ENCODE assay signal across 8 cellular contexts in the genomic region with DNA sequence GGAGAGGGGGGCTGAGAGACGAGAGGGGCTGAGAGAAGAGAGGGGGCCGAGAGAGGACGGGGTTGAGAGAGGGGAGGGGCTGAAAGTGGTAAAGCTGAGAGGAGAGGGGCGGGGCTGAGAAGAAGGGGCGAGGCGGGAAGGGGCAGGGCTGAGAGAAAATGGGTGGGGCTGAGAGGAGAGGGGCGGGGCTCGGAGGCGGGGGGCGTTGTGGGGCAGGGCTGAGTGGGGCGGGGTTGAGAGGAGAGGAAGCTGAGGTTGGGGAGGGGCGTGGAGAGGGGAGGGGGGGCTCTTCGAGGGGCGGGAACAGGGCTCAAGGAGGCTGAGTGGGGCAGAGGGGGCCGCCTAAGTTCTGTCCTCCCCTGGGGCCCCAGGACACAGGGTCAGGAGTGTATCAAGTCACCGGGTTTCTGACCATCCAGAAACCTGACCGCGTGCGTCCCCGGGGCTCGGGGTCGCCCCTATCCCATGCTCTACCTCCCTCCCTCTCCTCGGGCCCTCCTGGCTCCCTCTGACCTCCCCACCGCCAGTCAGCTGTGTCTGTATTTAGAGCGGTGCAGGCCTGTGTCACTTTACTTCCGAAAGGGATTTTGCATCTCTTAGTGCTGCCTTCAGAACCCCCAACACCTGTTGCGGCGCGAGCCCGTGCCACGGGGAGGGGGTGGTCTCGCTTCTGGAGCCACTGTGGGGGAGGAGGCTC. TPM values are rescaled to one million over a fixed set of nuclear protein-coding genes. Genes with fewer than 3 reads are reported as not detected.
DNase-seq lines count a peak whose midpoint lies in the region; ATAC-seq, FAIRE-seq and TF ChIP-seq lines count a peak whose summit lies in the region.

No MANE protein-coding gene starts in this region.

- CTCF ChIA-PET in activated B cell treated with CpG ODN at 0.5 μM for 24 hours (lab: Charles Lee) (no interaction called here), H1 (lab: Charles Lee; ENCODE audit: partially characterized antibody) (interaction anchor here (0.6 to 7.1 kb wide), 18 partner anchors 9 to 878 kb away, joined by 3 to 34 read pairs (median 6); no protein-coding TSS in a partner anchor)

- H3K4me1 ChIP-seq in H1 (replicated peaks in 1 of 4; ENCODE audit: control insufficient read depth in 3 of 4, insufficient read depth in 4 of 4, low read length in 3 of 4) (peaks cover 0 to 9% (median 4%) of the 10 kb centered on the region in 4 experiments; a peak in 5 of 7 replicates), psoas muscle (no peaks in the 10 kb centered on the region), esophagus muscularis mucosa (peaks cover 0 to 18% (median 17%) of the 10 kb centered on the region in 4 donors)

- peaks cover 0 to 7% of the 10 kb centered on the region in 2 experiments for H4K20me1 ChIP-seq in H1 (replicated peaks in 1 of 2; ENCODE audit: control insufficient read depth in 1 of 2, insufficient read depth in 2 of 2, low read length in 2 of 2)

- peak overlapping the region; percentile 94; the same call in 1 of the 2 replicates for H2AFZ ChIP-seq in H1 (ENCODE audit: low read length)

- POLR2A ChIA-PET in activated B cell treated with CpG ODN at 0.5 μM for 24 hours (lab: Charles Lee) (no interaction called here), H1 (lab: Charles Lee; ENCODE audit: partially characterized antibody) (interaction anchor here (0.7 to 2.9 kb wide), 6 partner anchors 9 to 63 kb away, joined by 3 to 15 read pairs (median 6); a partner anchor contains a TSS)

- no peaks in the 10 kb centered on the region for H3K79me1 ChIP-seq in H1 (ENCODE audit: low read depth, low read length)

- ATAC-seq in activated B cell treated with CpG ODN at 0.5 μM for 24 hours (ENCODE audit: low read depth) (peak; percentile 77), psoas muscle (peak; percentile 43 to 73 (median 60)), GM18519 (IDR thresholded peaks at IDR 0.05; ENCODE audit: low FRiP score, unreplicated experiment) (no peak), HG03196 (IDR thresholded peaks at IDR 0.05; ENCODE audit: unreplicated experiment) (no peak)

- H3K9ac ChIP-seq in H1 (replicated peaks in 1 of 4; ENCODE audit: extremely low read depth in 1 of 4, low read depth in 3 of 4, low read length in 3 of 4), result no peak overlapping the region; a peak in 1 of 7 replicates

- no peak overlapping the region for H2BK20ac ChIP-seq in H1 (ENCODE audit: low read length)

- H3K79me2 ChIP-seq in H1 (ENCODE audit: control insufficient read depth in 1 of 2, insufficient read depth in 2 of 2, low read length in 2 of 2), result no peaks in the 10 kb centered on the region

- H3K4me2 ChIP-seq in H1 (ENCODE audit: insufficient read depth in 1 of 2, low read depth in 2 of 2, low read length in 2 of 2), result peak overlapping the region; percentile 74 to 88

- H3K27ac ChIP-seq in H1 (ENCODE audit: low read depth, low read length) (no peak overlapping the region), psoas muscle (no peak overlapping the region), esophagus muscularis mucosa (replicated peaks in 1 of 4) (no peak overlapping the region)

- no peak for FAIRE-seq in H1 (lab: Jason Lieb, UNC)

- TF ChIP-seq CTCF in activated B cell treated with CpG ODN at 0.5 μM for 24 hours (IDR thresholded peaks at IDR 0.05) (no peak), H1 (IDR thresholded peaks at IDR 0.05; ENCODE audit: control extremely low read depth in 1 of 3, insufficient read depth in 1 of 3, low read depth in 1 of 3, low read length in 3 of 3) (0 out of 4 replicates have a peak, but pooled peaks of 1 of the 3 experiments have one; percentile 0), psoas muscle (IDR thresholded peaks at IDR 0.05) (no peak), esophagus muscularis mucosa (IDR thresholded peaks at IDR 0.05) (no peak)

- no peak overlapping the region for H2AK5ac ChIP-seq in H1 (ENCODE audit: low read depth, low read length)

- TF ChIP-seq EP300 in H1 (IDR thresholded peaks at IDR 0.05; ENCODE audit: borderline replicate concordance in 1 of 2, low read depth in 2 of 2, low read length in 2 of 2), result no peak
- no peak for TF ChIP-seq EP300 in esophagus muscularis mucosa (IDR thresholded peaks at IDR 0.05)

- peaks cover 14% of the 10 kb centered on the region for H3K4me1 Mint-ChIP-seq in activated B cell treated with CpG ODN at 0.5 μM for 24 hours

- no peak overlapping the region for H2BK15ac ChIP-seq in H1 (ENCODE audit: low read length)

- no peaks in the 10 kb centered on the region for H3K27me3 ChIP-seq in MG63
- H3K27me3 ChIP-seq in H1 (replicated peaks in 1 of 4; ENCODE audit: control insufficient read depth in 3 of 4, extremely low read depth in 1 of 4, insufficient read depth in 3 of 4, low read length in 3 of 4), result peaks cover 3 to 9% (median 8%) of the 10 kb centered on the region in 4 experiments; a peak in 6 of 7 replicates
- H3K27me3 ChIP-seq in psoas muscle (ENCODE audit: insufficient read depth in 3 of 3, low read length in 2 of 3), result peaks cover 0 to 43% (median 10%) of the 10 kb centered on the region in 3 donors
- peaks cover 0 to 93% (median 35%) of the 10 kb centered on the region in 4 donors for H3K27me3 ChIP-seq in esophagus muscularis mucosa

- no peak overlapping the region for H4K8ac ChIP-seq in H1 (ENCODE audit: extremely low read depth, insufficient read depth, low read length)

- H3K27me3 Mint-ChIP-seq in activated B cell treated with CpG ODN at 0.5 μM for 24 hours, result peaks cover 24% of the 10 kb centered on the region

- H3K36me3 ChIP-seq in MG63 (no peaks in the 10 kb centered on the region), H1 (ENCODE audit: control insufficient read depth in 2 of 4, insufficient read depth in 4 of 4, low read length in 3 of 4) (no peaks in the 10 kb centered on the region), psoas muscle (ENCODE audit: insufficient read depth in 1 of 2, low read depth in 1 of 2) (no peaks in the 10 kb centered on the region), esophagus muscularis mucosa (no peaks in the 10 kb centered on the region)

- no peaks in the 10 kb centered on the region for H3K9me3 Mint-ChIP-seq in activated B cell treated with CpG ODN at 0.5 μM for 24 hours

- H3K23ac ChIP-seq in H1 (ENCODE audit: insufficient read length), result no peak overlapping the region

- peak overlapping the region; percentile 63 for H3K4me3 Mint-ChIP-seq in activated B cell treated with CpG ODN at 0.5 μM for 24 hours

- no peak overlapping the region for H2BK5ac ChIP-seq in H1 (ENCODE audit: low read depth, low read length)

- H4K91ac ChIP-seq in H1 (replicated peaks; ENCODE audit: insufficient read length, low read length), result no peak overlapping the region

- no peaks in the 10 kb centered on the region for H3K36me3 Mint-ChIP-seq in activated B cell treated with CpG ODN at 0.5 μM for 24 hours (ENCODE audit: low read depth)

- DNase-seq in EL, result peak; percentile 57
- DNase-seq in MG63, result peak; percentile 54
- DNase-seq in activated B cell treated with CpG ODN at 0.5 μM for 24 hours, result no peak
- DNase-seq in H1 (ENCODE audit: low read depth in 1 of 2, low spot score in 2 of 2), result peak in 1 of 2 experiments; percentile 91
- DNase-seq in psoas muscle, result no peak
- no peak for DNase-seq in esophagus muscularis mucosa (ENCODE audit: extremely low spot score)

- TF ChIP-seq RAD21 in H1 (IDR thresholded peaks at IDR 0.05 in 1 of 2, conservative IDR thresholded peaks at IDR 0.05 in 1 of 2; ENCODE audit: low read depth in 2 of 2, low read length in 2 of 2), result no peak

- no peak overlapping the region for H3K4ac ChIP-seq in H1 (replicated peaks; ENCODE audit: insufficient read length, low read depth, low read length)

- H3K18ac ChIP-seq in H1 (ENCODE audit: extremely low read depth, low read length), result peak overlapping the region; percentile 78

- H3K56ac ChIP-seq in H1 (replicated peaks; ENCODE audit: insufficient read length, low read depth, low read length), result peak overlapping the region; percentile 57

- intact Hi-C loops in activated B cell treated with CpG ODN at 0.5 μM for 24 hours (cut with micrococcal nuclease), result no loop called here
- intact Hi-C loops in psoas muscle (cut with DNase I), result no loop called here
- intact Hi-C loops in esophagus muscularis mucosa (cut with DNase I), result no loop called here

- 5% methylated on average over 7 of the region's 32 CpGs; no CpG with 5 or more reads in 1 of the 2 experiments for WGBS in H1 (ENCODE audit: extremely low coverage in 1 of 2, insufficient coverage in 1 of 2, insufficient read length in 1 of 2, insufficient replicate concordance in 2 of 2, low coverage in 1 of 2, low lambda C conversion rate in 2 of 2, missing lambda C conversion rate in 1 of 2), 2 experiments
- WGBS in psoas muscle, 3 donors, result 2 to 3% (median 2%) methylated on average over 18 to 32 of the region's 32 CpGs
- 2% methylated on average over 19 of the region's 32 CpGs for WGBS in esophagus muscularis mucosa

- H3K9me3 ChIP-seq in MG63, result no peaks in the 10 kb centered on the region
- no peaks in the 10 kb centered on the region for H3K9me3 ChIP-seq in H1 (ENCODE audit: insufficient read depth in 2 of 2, low read depth in 1 of 2, low read length in 1 of 2)
- no peaks in the 10 kb centered on the region for H3K9me3 ChIP-seq in psoas muscle
- no peaks in the 10 kb centered on the region for H3K9me3 ChIP-seq in esophagus muscularis mucosa

- no peak overlapping the region for H3K27ac Mint-ChIP-seq in activated B cell treated with CpG ODN at 0.5 μM for 24 hours

- no peak overlapping the region for H4K5ac ChIP-seq in H1 (ENCODE audit: insufficient read length, low read depth, low read length)

- H3K23me2 ChIP-seq in H1 (ENCODE audit: low read depth, low read length), result peaks cover 22% of the 10 kb centered on the region; the same call in 1 of the 2 replicates

- H2BK120ac ChIP-seq in H1 (replicated peaks; ENCODE audit: low read depth, low read length), result no peak overlapping the region

- no peak overlapping the region for H3K14ac ChIP-seq in H1 (ENCODE audit: insufficient read length)

- H2BK12ac ChIP-seq in H1 (ENCODE audit: low read depth, low read length), result no peak overlapping the region

- H3K4me3 ChIP-seq in MG63, result no peak overlapping the region
- peak overlapping the region; percentile 52 to 70 (median 54) for H3K4me3 ChIP-seq in H1 (ENCODE audit: extremely low read depth in 1 of 4, insufficient read depth in 2 of 4, low read depth in 3 of 4, low read length in 4 of 4)
- H3K4me3 ChIP-seq in psoas muscle, result peak overlapping the region; percentile 25
- H3K4me3 ChIP-seq in esophagus muscularis mucosa, result peak overlapping the region in 2 of 4 donors; percentile 22 to 29

- TF ChIP-seq POLR2A in H1 (IDR thresholded peaks at IDR 0.05; ENCODE audit: control extremely low read depth in 1 of 2, low read depth in 2 of 2, low read length in 2 of 2) (no peak), esophagus muscularis mucosa (IDR thresholded peaks at IDR 0.05; ENCODE audit: low read depth) (no peak)

RNA-seq across cellular contexts. Expression of a gene that starts 38.6 kb away (rescaled TPM):
- total RNA-seq in MG63 (2014; rRNA removed; shearing (Covaris generic); ENCODE audit: low replicate concordance), result 4.5 and 5.7 TPM in 2 replicates
- total RNA-seq in activated B cell treated with CpG ODN at 0.5 μM for 24 hours (0.11 and 0.37 TPM in 2 replicates), psoas muscle (10 to 100 TPM in 2 of 4 donors, 1 to 10 TPM in 2; 6.2 to 11.7 (median 10.0) TPM), esophagus muscularis mucosa (10 to 100 TPM in 2 of 4 donors, 1 to 10 TPM in 2; 3.7 to 22.5 (median 14.2) TPM)
- total RNA-seq in H1 (2021; fragmentation: NEBNext Ultra II Directional; extraction: Animal tissue kit (Norgen Biotek cat#: 25700)), result 54.4 and 56.7 TPM in 2 replicates
- polyA plus RNA-seq in H1 (2011; rRNA removed) (31.3 and 54.9 TPM in 2 replicates), psoas muscle (1 to 10 TPM; 2.3 to 7.1 (median 5.6) TPM)
- polyA plus RNA-seq in H1 (2011; cell fraction: cytosol; rRNA removed), result 41.1 TPM
- polyA plus RNA-seq in H1 (2011; cell fraction: nucleus; rRNA removed), result 64.3 TPM
- 24.6 to 51.9 TPM (median 43.4 TPM) in 4 replicates for polyA plus RNA-seq in H1 (2012, experiment 1 of 2)
- polyA plus RNA-seq in H1 (2012, experiment 2 of 2), result 38.5 TPM
- polyA plus RNA-seq in H1 (2013, experiment 1 of 2), result 38.5 TPM
- 37.7 TPM for polyA plus RNA-seq in H1 (2013, experiment 2 of 2)
- polyA minus RNA-seq in H1 (2011; rRNA and poly(A)+ RNA removed), result 36.8 and 59.4 TPM in 2 replicates
- polyA minus RNA-seq in H1 (2011; cell fraction: cytosol; rRNA and poly(A)+ RNA removed), result 49.0 TPM
- 26.7 TPM for polyA minus RNA-seq in H1 (2011; cell fraction: nucleus; rRNA and poly(A)+ RNA removed)

RNA-seq across cellular contexts. Expression of a gene that starts 41.2 kb away (rescaled TPM):
- total RNA-seq in MG63 (2014; rRNA removed; shearing (Covaris generic); ENCODE audit: low replicate concordance), result 1.2 and 1.5 TPM in 2 replicates
- total RNA-seq in activated B cell treated with CpG ODN at 0.5 μM for 24 hours (13.2 and 15.5 TPM in 2 replicates), psoas muscle (1 to 10 TPM; 3.1 to 5.1 (median 3.8) TPM), esophagus muscularis mucosa (10 to 100 TPM in 3 of 4 donors, 1 to 10 TPM in 1; 5.5 to 16.5 (median 13.2) TPM)
- 5.9 and 6.1 TPM in 2 replicates for total RNA-seq in H1 (2021; fragmentation: NEBNext Ultra II Directional; extraction: Animal tissue kit (Norgen Biotek cat#: 25700))
- polyA plus RNA-seq in H1 (2011; rRNA removed) (3.2 and 5.5 TPM in 2 replicates), psoas muscle (1 to 10 TPM; 2.4 to 3.5 (median 2.8) TPM)
- polyA plus RNA-seq in H1 (2011; cell fraction: cytosol; rRNA removed), result 4.2 TPM
- polyA plus RNA-seq in H1 (2011; cell fraction: nucleus; rRNA removed), result 4.8 TPM
- polyA plus RNA-seq in H1 (2012, experiment 1 of 2), result 4.8 to 5.2 TPM (median 5.0 TPM) in 4 replicates
- 5.8 TPM for polyA plus RNA-seq in H1 (2012, experiment 2 of 2)
- 5.3 TPM for polyA plus RNA-seq in H1 (2013, experiment 1 of 2)
- 5.9 TPM for polyA plus RNA-seq in H1 (2013, experiment 2 of 2)
- 2.1 and 3.2 TPM in 2 replicates for polyA minus RNA-seq in H1 (2011; rRNA and poly(A)+ RNA removed)
- polyA minus RNA-seq in H1 (2011; cell fraction: cytosol; rRNA and poly(A)+ RNA removed), result 2.3 TPM
- 3.2 TPM for polyA minus RNA-seq in H1 (2011; cell fraction: nucleus; rRNA and poly(A)+ RNA removed)

RNA-seq across cellular contexts. Expression of a gene that starts 58.3 kb away (rescaled TPM):
- total RNA-seq in MG63 (2014; rRNA removed; shearing (Covaris generic); ENCODE audit: low replicate concordance), result not detected in 2 replicates
- total RNA-seq in activated B cell treated with CpG ODN at 0.5 μM for 24 hours (0.42 and 2.0 TPM in 2 replicates), psoas muscle (1 to 10 TPM in 1 of 4 donors, under 1 TPM in 2, not detected in 1; 0.42 to 1.8 (median 0.53) TPM), esophagus muscularis mucosa (1 to 10 TPM in 2 of 4 donors, under 1 TPM in 2; 0.17 to 9.4 (median 0.79) TPM)
- 0.36 and 0.48 TPM in 2 replicates for total RNA-seq in H1 (2021; fragmentation: NEBNext Ultra II Directional; extraction: Animal tissue kit (Norgen Biotek cat#: 25700))
- polyA plus RNA-seq in H1 (2011; rRNA removed) (0.64 and 0.79 TPM in 2 replicates), psoas muscle (under 1 TPM; 0.09 to 0.42 (median 0.15) TPM)
- polyA plus RNA-seq in H1 (2011; cell fraction: cytosol; rRNA removed), result 0.48 TPM
- 0.34 TPM for polyA plus RNA-seq in H1 (2011; cell fraction: nucleus; rRNA removed)
- polyA plus RNA-seq in H1 (2012, experiment 1 of 2), result 0.28 to 1.1 TPM (median 0.51 TPM) in 4 replicates
- polyA plus RNA-seq in H1 (2012, experiment 2 of 2), result 0.50 TPM
- polyA plus RNA-seq in H1 (2013, experiment 1 of 2), result 1.3 TPM
- 1.2 TPM for polyA plus RNA-seq in H1 (2013, experiment 2 of 2)
- 0.13 and 0.22 TPM in 2 replicates for polyA minus RNA-seq in H1 (2011; rRNA and poly(A)+ RNA removed)
- not detected for polyA minus RNA-seq in H1 (2011; cell fraction: cytosol; rRNA and poly(A)+ RNA removed)
- 0.20 TPM for polyA minus RNA-seq in H1 (2011; cell fraction: nucleus; rRNA and poly(A)+ RNA removed)

Comparison
In these comparisons a context has a peak if more than half of its experiments do, and no peak if none do; other contexts are left out.
1. DNase-seq: peak in EL (single experiment) and MG63 (single experiment); none in activated B cell treated with CpG ODN at 0.5 μM for 24 hours (single experiment), psoas muscle (0 of 2) and esophagus muscularis mucosa (single experiment).
2. ATAC-seq: peak in activated B cell treated with CpG ODN at 0.5 μM for 24 hours (single experiment) and psoas muscle (4 of 4); none in GM18519 (single experiment) and HG03196 (single experiment).